Comparison of ENCODE assay signal across 8 cellular contexts in genomic region chr10:102868976-102869289, GRCh38. TPM values are rescaled to one million over a fixed set of nuclear protein-coding genes. Genes with fewer than 3 reads are reported as not detected.
DNase-seq lines count a peak whose midpoint lies in the region; ATAC-seq and TF ChIP-seq lines count a peak whose summit lies in the region.

No MANE protein-coding gene starts in this region.

- H3K27me3 ChIP-seq in SJSA1 (replicated peaks) = no peaks in the 10 kb centered on the region; the same call in none of the 2 replicates
- no peaks in the 10 kb centered on the region for H3K27me3 ChIP-seq in gastrocnemius medialis

- ATAC-seq in gastrocnemius medialis = no peak
- no peak for ATAC-seq in HG02759 (IDR thresholded peaks at IDR 0.05; ENCODE audit: unreplicated experiment)

- H3K27ac ChIP-seq in SJSA1 (no peak overlapping the region), gastrocnemius medialis (peak overlapping the region; percentile 52 to 63 (median 59))

- in situ Hi-C loops in gastrocnemius medialis (cut with MboI; ENCODE audit: low sequenced_read_pairs in 4 of 4) = no loop called here

- TF ChIP-seq CTCF in fibroblast of villous mesenchyme (IDR thresholded peaks at IDR 0.05; ENCODE audit: insufficient read depth, low read depth, low read length) (no peak), gastrocnemius medialis (IDR thresholded peaks at IDR 0.05 in 4 of 5, conservative IDR thresholded peaks at IDR 0.05 in 1 of 5) (no peak)

- intact Hi-C loops in gastrocnemius medialis (cut with DNase I; ENCODE audit: low total_unique reads) = no loop called here

- H3K4me3 ChIP-seq in GM08714 (ENCODE audit: low read length) (peak overlapping the region; percentile 65; the same call in 1 of the 2 replicates), SJSA1 (peak overlapping the region; percentile 11; the same call in 1 of the 2 replicates), fibroblast of villous mesenchyme (ENCODE audit: low read depth, low read length) (peak overlapping the region; percentile 59), gastrocnemius medialis (peak overlapping the region; percentile 62 to 84 (median 68))

- no peak for TF ChIP-seq POLR2A in gastrocnemius medialis (IDR thresholded peaks at IDR 0.05)

- H3K9me3 ChIP-seq in SJSA1 (replicated peaks) (no peaks in the 10 kb centered on the region), gastrocnemius medialis (no peaks in the 10 kb centered on the region)

- DNase-seq in SJSA1 (ENCODE audit: low read depth in 1 of 2, low spot score in 2 of 2) (peak in 1 of 2 experiments; percentile 3), fibroblast of villous mesenchyme (ENCODE audit: low read depth) (no peak), gastrocnemius medialis (no peak), NCI-H2196 treated with DMSO at 0.1 percent for 48 hours (lab: John Stamatoyannopoulos, UW; ENCODE audit: unreplicated experiment) (no peak), NCI-H146 (lab: John Stamatoyannopoulos, UW) (no peak), GF-D8 (lab: John Stamatoyannopoulos, UW) (no peak)

- H3K4me1 ChIP-seq in SJSA1 (replicated peaks) (0 out of 2 replicates have a peak, but pooled peaks cover 6% of the 10 kb centered on the region), gastrocnemius medialis (peaks cover 0 to 10% of the 10 kb centered on the region in 2 donors)

- H3K36me3 ChIP-seq in SJSA1 (peaks cover 3% of the 10 kb centered on the region; the same call in 1 of the 2 replicates), gastrocnemius medialis (peaks cover 0 to 4% of the 10 kb centered on the region in 2 donors)

RNA-seq across cellular contexts. Expression of gene AS3MT, which starts 0.3 kb away (rescaled TPM):
- total RNA-seq in SJSA1 (2014; rRNA removed; shearing (Covaris generic)) = 0.09 and 0.45 TPM in 2 replicates
- 5.2 and 5.5 TPM in 2 replicates for total RNA-seq in fibroblast of villous mesenchyme
- 1 to 10 TPM in 3 of 4 donors, under 1 TPM in 1; 0.91 to 5.6 (median 4.8) TPM for total RNA-seq in gastrocnemius medialis

RNA-seq across cellular contexts. Expression of gene BORCS7, which starts 14.9 kb away (rescaled TPM):
- total RNA-seq in SJSA1 (2014; rRNA removed; shearing (Covaris generic)) = 31.9 and 41.9 TPM in 2 replicates
- total RNA-seq in fibroblast of villous mesenchyme (14.7 and 17.4 TPM in 2 replicates), gastrocnemius medialis (10 to 100 TPM; 18.1 to 38.2 (median 27.1) TPM)

RNA-seq across cellular contexts. Expression of gene CYP17A1, which starts 31.7 kb away (rescaled TPM):
- not detected in 2 replicates for total RNA-seq in SJSA1 (2014; rRNA removed; shearing (Covaris generic))
- total RNA-seq in fibroblast of villous mesenchyme = not detected in 2 replicates
- total RNA-seq in gastrocnemius medialis = 1 to 10 TPM in 1 of 4 donors, not detected in 3; 4.2 TPM

RNA-seq across cellular contexts. Expression of gene CNNM2, which starts 49.2 kb away (rescaled TPM):
- total RNA-seq in SJSA1 (2014; rRNA removed; shearing (Covaris generic)) = 8.2 and 8.9 TPM in 2 replicates
- 4.7 and 8.4 TPM in 2 replicates for total RNA-seq in fibroblast of villous mesenchyme
- 1 to 10 TPM; 1.1 to 3.2 (median 2.0) TPM for total RNA-seq in gastrocnemius medialis

Comparison
In these comparisons a context has a peak if more than half of its experiments do, and no peak if none do; other contexts are left out.
1. H3K4me3 ChIP-seq: peak in every context shown above with its lines; median percentile 68 in gastrocnemius medialis; 65 in GM08714; 59 in fibroblast of villous mesenchyme; 11 in SJSA1.